Comparison of ENCODE assay signal across 15 cellular contexts in genomic region chr17:42313389-42313772, GRCh38. TPM values are rescaled to one million over a fixed set of nuclear protein-coding genes. Genes with fewer than 3 reads are reported as not detected.
DNase-seq lines count a peak whose midpoint lies in the region; ATAC-seq, FAIRE-seq and TF ChIP-seq lines count a peak whose summit lies in the region.
"Had no signal": no experiment of that assay in that cellular context is flagged by ENCODE, and none has a peak within 500 bp of the region (broad histone marks: within the 10 kb centered on the region; RNA-seq: fewer than 3 reads in every experiment).

No MANE protein-coding gene starts in this region.

- TF ChIP-seq RAD21 in H1 (IDR thresholded peaks at IDR 0.05 in 1 of 2, conservative IDR thresholded peaks at IDR 0.05 in 1 of 2; ENCODE audit: low read depth in 2 of 2, low read length in 2 of 2), result no peak

- H4K8ac ChIP-seq in H1 (ENCODE audit: extremely low read depth, insufficient read depth, low read length), result no peak overlapping the region

- TF ChIP-seq CTCF in OCI-LY3 (IDR thresholded peaks at IDR 0.05; ENCODE audit: low read depth, low read length) (no peak), H1 (IDR thresholded peaks at IDR 0.05; ENCODE audit: control extremely low read depth in 1 of 3, insufficient read depth in 1 of 3, low read depth in 1 of 3, low read length in 3 of 3) (no peak), pancreas (IDR thresholded peaks at IDR 0.05) (no peak)

- no peak overlapping the region for H2BK20ac ChIP-seq in H1 (ENCODE audit: low read length)

- no peaks in the 10 kb centered on the region for H3K9me3 Mint-ChIP-seq in activated CD4-positive, alpha-beta memory T cell treated with anti-CD3 and anti-CD28 coated beads for 36 hours
- no peaks in the 10 kb centered on the region for H3K9me3 Mint-ChIP-seq in activated CD4-positive, alpha-beta memory T cell treated with anti-CD3 and anti-CD28 coated beads, Interleukin-2, amount 10 ng/mL, durations not matched to agents 7 days and 5 days
- H3K9me3 Mint-ChIP-seq in stimulated activated naive CD8-positive, alpha-beta T cell treated with anti-CD3 and anti-CD28 coated beads, Interleukin-15, amount 100 ng/mL, for 72 hours, result no peaks in the 10 kb centered on the region
- H3K9me3 Mint-ChIP-seq: neural crest cell had no signal

- H2AFZ ChIP-seq in OCI-LY3 (ENCODE audit: low read depth, low read length) (no peak overlapping the region), H1 (ENCODE audit: low read length) (no peak overlapping the region)

- H3K27ac Mint-ChIP-seq in activated CD4-positive, alpha-beta memory T cell treated with anti-CD3 and anti-CD28 coated beads for 36 hours, result peak overlapping the region; percentile 55
- no peak overlapping the region for H3K27ac Mint-ChIP-seq in activated CD4-positive, alpha-beta memory T cell treated with anti-CD3 and anti-CD28 coated beads, Interleukin-2, amount 10 ng/mL, durations not matched to agents 7 days and 5 days
- H3K27ac Mint-ChIP-seq in stimulated activated naive CD8-positive, alpha-beta T cell treated with anti-CD3 and anti-CD28 coated beads, Interleukin-15, amount 100 ng/mL, for 72 hours, result peak overlapping the region in 1 of 2 donors; percentile 87

- no peak overlapping the region for H2BK5ac ChIP-seq in H1 (ENCODE audit: low read depth, low read length)

- no peak overlapping the region for H3K18ac ChIP-seq in H1 (ENCODE audit: extremely low read depth, low read length)

- FAIRE-seq in H1 (lab: Jason Lieb, UNC) (no peak), pancreas (lab: Jason Lieb, UNC) (no peak)
- FAIRE-seq: endometrium had no signal

- H3K79me2 ChIP-seq in OCI-LY3 (ENCODE audit: low read length) (peaks cover 4% of the 10 kb centered on the region; the same call in 1 of the 2 replicates), H1 (ENCODE audit: control insufficient read depth in 1 of 2, insufficient read depth in 2 of 2, low read length in 2 of 2) (no peaks in the 10 kb centered on the region)

- no peaks in the 10 kb centered on the region for H3K27me3 Mint-ChIP-seq in activated CD4-positive, alpha-beta memory T cell treated with anti-CD3 and anti-CD28 coated beads for 36 hours
- no peaks in the 10 kb centered on the region for H3K27me3 Mint-ChIP-seq in activated CD4-positive, alpha-beta memory T cell treated with anti-CD3 and anti-CD28 coated beads, Interleukin-2, amount 10 ng/mL, durations not matched to agents 7 days and 5 days
- H3K27me3 Mint-ChIP-seq in stimulated activated naive CD8-positive, alpha-beta T cell treated with anti-CD3 and anti-CD28 coated beads, Interleukin-15, amount 100 ng/mL, for 72 hours, result no peaks in the 10 kb centered on the region

- no peak for TF ChIP-seq POLR2A in H1 (IDR thresholded peaks at IDR 0.05; ENCODE audit: control extremely low read depth in 1 of 2, low read depth in 2 of 2, low read length in 2 of 2)

- H3K4me1 Mint-ChIP-seq in activated CD4-positive, alpha-beta memory T cell treated with anti-CD3 and anti-CD28 coated beads for 36 hours (ENCODE audit: low read depth), result peaks cover 76% of the 10 kb centered on the region
- H3K4me1 Mint-ChIP-seq in activated CD4-positive, alpha-beta memory T cell treated with anti-CD3 and anti-CD28 coated beads, Interleukin-2, amount 10 ng/mL, durations not matched to agents 7 days and 5 days, result peaks cover 60% of the 10 kb centered on the region
- peaks cover 96% of the 10 kb centered on the region for H3K4me1 Mint-ChIP-seq in stimulated activated naive CD8-positive, alpha-beta T cell treated with anti-CD3 and anti-CD28 coated beads, Interleukin-15, amount 100 ng/mL, for 72 hours

- H3K4me2 ChIP-seq in OCI-LY3 (ENCODE audit: low read length) (no peak overlapping the region; the same call in 1 of the 2 replicates), H1 (ENCODE audit: insufficient read depth in 1 of 2, low read depth in 2 of 2, low read length in 2 of 2) (no peak overlapping the region)

- 77% methylated on average over 4 of the region's 4 CpGs; no CpG with 5 or more reads in 1 of the 2 experiments for WGBS in H1 (ENCODE audit: extremely low coverage in 1 of 2, insufficient coverage in 1 of 2, insufficient read length in 1 of 2, insufficient replicate concordance in 2 of 2, low coverage in 1 of 2, low lambda C conversion rate in 2 of 2, missing lambda C conversion rate in 1 of 2), 2 experiments
- WGBS in pancreas, 2 donors, result 95 to 98% methylated on average over 4 of the region's 4 CpGs

- no peak overlapping the region for H4K91ac ChIP-seq in H1 (replicated peaks; ENCODE audit: insufficient read length, low read length)

- peak overlapping the region; percentile 87; the same call in 1 of the 2 replicates for H3K27ac ChIP-seq in OCI-LY3 (ENCODE audit: low read length)
- no peak overlapping the region for H3K27ac ChIP-seq in H1 (ENCODE audit: low read depth, low read length)
- H3K27ac ChIP-seq in pancreas, result no peak overlapping the region

- no peak overlapping the region for H3K14ac ChIP-seq in H1 (ENCODE audit: insufficient read length)

- no peak overlapping the region for H2BK120ac ChIP-seq in H1 (replicated peaks; ENCODE audit: low read depth, low read length)

- H4K5ac ChIP-seq in H1 (ENCODE audit: insufficient read length, low read depth, low read length), result no peak overlapping the region

- H2BK12ac ChIP-seq in H1 (ENCODE audit: low read depth, low read length), result peak overlapping the region; percentile 9; the same call in 1 of the 2 replicates

- DNase-seq in activated CD4-positive, alpha-beta memory T cell treated with anti-CD3 and anti-CD28 coated beads for 36 hours, result no peak
- DNase-seq in activated CD4-positive, alpha-beta memory T cell treated with anti-CD3 and anti-CD28 coated beads, Interleukin-2, amount 10 ng/mL, durations not matched to agents 7 days and 5 days, result no peak
- no peak for DNase-seq in H1 (ENCODE audit: low read depth in 1 of 2, low spot score in 2 of 2)
- DNase-seq in stimulated activated naive CD8-positive, alpha-beta T cell treated with anti-CD3 and anti-CD28 coated beads, Interleukin-15, amount 100 ng/mL, for 72 hours, result no peak
- DNase-seq in stimulated activated CD4-positive, alpha-beta T cell treated with anti-CD3 and anti-CD28 coated beads, Interleukin-2, amount 100 ng/mL, for 24 hours, result no peak
- DNase-seq in ecto neural progenitor cell (ENCODE audit: low spot score), result no peak
- DNase-seq in pancreas, result no peak
- DNase-seq: heart left ventricle, NCI-H187, NCI-H526 treated with DMSO at 0.1 percent for 48 hours, Right ventricle myocardium superior, transverse colon had no signal

- no peak overlapping the region for H2BK15ac ChIP-seq in H1 (ENCODE audit: low read length)

- H3K4me3 ChIP-seq in OCI-LY3 (ENCODE audit: low read length) (no peak overlapping the region), H1 (ENCODE audit: extremely low read depth in 1 of 4, insufficient read depth in 2 of 4, low read depth in 3 of 4, low read length in 4 of 4) (no peak overlapping the region), pancreas (no peak overlapping the region)
- H3K4me3 ChIP-seq: transverse colon had no signal

- intact Hi-C loops in activated CD4-positive, alpha-beta memory T cell treated with anti-CD3 and anti-CD28 coated beads for 36 hours (cut with micrococcal nuclease), result loop anchor here (2.0 to 5.0 kb wide), 3 partner anchors 27 to 204 kb away; no protein-coding TSS in a partner anchor
- intact Hi-C loops in pancreas (cut with DNase I), result loop anchor here in 1 of 3 donors (10.0 kb wide), 1 partner anchor 211 kb away; no protein-coding TSS in a partner anchor

- no peaks in the 10 kb centered on the region for H3K23me2 ChIP-seq in H1 (ENCODE audit: low read depth, low read length)

- TF ChIP-seq EP300 in H1 (IDR thresholded peaks at IDR 0.05; ENCODE audit: borderline replicate concordance in 1 of 2, low read depth in 2 of 2, low read length in 2 of 2), result no peak

- CTCF ChIA-PET in activated CD4-positive, alpha-beta memory T cell treated with anti-CD3 and anti-CD28 coated beads for 36 hours (lab: Charles Lee), result interaction anchor here (1.1 to 12.4 kb wide), 13 partner anchors 9 to 293 kb away, joined by 3 to 234 read pairs (median 4); partner anchors contain the start of genes NKIRAS2, STAT3 and STAT5A
- CTCF ChIA-PET in activated CD4-positive, alpha-beta memory T cell treated with anti-CD3 and anti-CD28 coated beads, Interleukin-2, amount 10 ng/mL, durations not matched to agents 7 days and 5 days (lab: Charles Lee), result interaction anchor here (0.6 to 20.0 kb wide), 14 partner anchors 9 to 264 kb away, joined by 3 to 342 read pairs (median 4); partner anchors contain the start of genes HCRT, PSMC3IP and STAT3
- CTCF ChIA-PET in H1 (lab: Charles Lee; ENCODE audit: partially characterized antibody), result interaction anchor here (0.7 to 24.6 kb wide), 17 partner anchors 9 to 293 kb away, joined by 3 to 542 read pairs (median 4); partner anchors contain the start of genes CAVIN1 and NKIRAS2

- H3K79me1 ChIP-seq in H1 (ENCODE audit: low read depth, low read length), result no peaks in the 10 kb centered on the region; the same call in 1 of the 2 replicates

- H3K9ac ChIP-seq in OCI-LY3 (ENCODE audit: low read length), result no peak overlapping the region
- no peak overlapping the region; a peak in 1 of 7 replicates for H3K9ac ChIP-seq in H1 (replicated peaks in 1 of 4; ENCODE audit: extremely low read depth in 1 of 4, low read depth in 3 of 4, low read length in 3 of 4)

- H3K4me1 ChIP-seq in OCI-LY3 (ENCODE audit: low read length) (peaks cover 88% of the 10 kb centered on the region), H1 (replicated peaks in 1 of 4; ENCODE audit: control insufficient read depth in 3 of 4, insufficient read depth in 4 of 4, low read length in 3 of 4) (peaks cover 5 to 20% (median 8%) of the 10 kb centered on the region in 4 experiments; a peak in 6 of 7 replicates), pancreas (peaks cover 0 to 7% (median 0%) of the 10 kb centered on the region in 3 donors)

- no peak overlapping the region for H3K4ac ChIP-seq in H1 (replicated peaks; ENCODE audit: insufficient read length, low read depth, low read length)

- H3K36me3 ChIP-seq in OCI-LY3 (replicated peaks; ENCODE audit: low read depth, low read length) (peaks cover 71% of the 10 kb centered on the region), H1 (ENCODE audit: control insufficient read depth in 2 of 4, insufficient read depth in 4 of 4, low read length in 3 of 4) (peaks cover 4 to 28% (median 24%) of the 10 kb centered on the region in 4 experiments; a peak in 6 of 8 replicates), pancreas (peaks cover 14 to 45% (median 15%) of the 10 kb centered on the region in 3 donors)

- H3K4me3 Mint-ChIP-seq in activated CD4-positive, alpha-beta memory T cell treated with anti-CD3 and anti-CD28 coated beads for 36 hours, result no peak overlapping the region
- no peak overlapping the region for H3K4me3 Mint-ChIP-seq in activated CD4-positive, alpha-beta memory T cell treated with anti-CD3 and anti-CD28 coated beads, Interleukin-2, amount 10 ng/mL, durations not matched to agents 7 days and 5 days
- H3K4me3 Mint-ChIP-seq in stimulated activated naive CD8-positive, alpha-beta T cell treated with anti-CD3 and anti-CD28 coated beads, Interleukin-15, amount 100 ng/mL, for 72 hours, result peak overlapping the region; percentile 25 to 84
- H3K4me3 Mint-ChIP-seq: neural crest cell had no signal

- H3K27me3 ChIP-seq in OCI-LY3 (ENCODE audit: low read depth, low read length) (no peaks in the 10 kb centered on the region), H1 (replicated peaks in 1 of 4; ENCODE audit: control insufficient read depth in 3 of 4, extremely low read depth in 1 of 4, insufficient read depth in 3 of 4, low read length in 3 of 4) (no peaks in the 10 kb centered on the region), pancreas (no peaks in the 10 kb centered on the region)
- H3K27me3 ChIP-seq: heart left ventricle, transverse colon had no signal

- POLR2A ChIA-PET in activated CD4-positive, alpha-beta memory T cell treated with anti-CD3 and anti-CD28 coated beads for 36 hours (lab: Charles Lee), result interaction anchor here (0.6 to 3.7 kb wide), 5 partner anchors 9 to 120 kb away, joined by 3 to 14 read pairs (median 4); partner anchors contain the start of gene GHDC
- POLR2A ChIA-PET in activated CD4-positive, alpha-beta memory T cell treated with anti-CD3 and anti-CD28 coated beads, Interleukin-2, amount 10 ng/mL, durations not matched to agents 7 days and 5 days (lab: Charles Lee), result interaction anchor here (0.7 to 2.8 kb wide), 13 partner anchors 18 to 143 kb away, joined by 3 to 17 read pairs (median 4); partner anchors contain the start of genes STAT3 and STAT5A
- POLR2A ChIA-PET in H1 (lab: Charles Lee; ENCODE audit: partially characterized antibody), result interaction anchor here (0.5 to 4.5 kb wide), 6 partner anchors 15 to 672 kb away, joined by 3 to 23 read pairs (median 4); partner anchors contain the start of gene STAT5B

- H3K36me3 Mint-ChIP-seq in activated CD4-positive, alpha-beta memory T cell treated with anti-CD3 and anti-CD28 coated beads for 36 hours, result peaks cover 71% of the 10 kb centered on the region
- H3K36me3 Mint-ChIP-seq in activated CD4-positive, alpha-beta memory T cell treated with anti-CD3 and anti-CD28 coated beads, Interleukin-2, amount 10 ng/mL, durations not matched to agents 7 days and 5 days (ENCODE audit: low read depth), result peaks cover 69% of the 10 kb centered on the region

- ATAC-seq in stimulated activated naive CD8-positive, alpha-beta T cell treated with anti-CD3 and anti-CD28 coated beads, Interleukin-15, amount 100 ng/mL, for 72 hours, result no peak
- ATAC-seq in pancreas, result no peak

- H3K9me3 ChIP-seq in OCI-LY3 (ENCODE audit: insufficient read depth, low read length) (no peaks in the 10 kb centered on the region), H1 (ENCODE audit: insufficient read depth in 2 of 2, low read depth in 1 of 2, low read length in 1 of 2) (no peaks in the 10 kb centered on the region), pancreas (no peaks in the 10 kb centered on the region)
- H3K9me3 ChIP-seq: heart left ventricle, transverse colon had no signal

- H3K56ac ChIP-seq in H1 (replicated peaks; ENCODE audit: insufficient read length, low read depth, low read length), result no peak overlapping the region

- no peak overlapping the region for H3K23ac ChIP-seq in H1 (ENCODE audit: insufficient read length)

- no peak overlapping the region for H2AK5ac ChIP-seq in H1 (ENCODE audit: low read depth, low read length)

- H4K20me1 ChIP-seq in OCI-LY3 (ENCODE audit: insufficient read depth, low read length), result peaks cover 40% of the 10 kb centered on the region
- peaks cover 0 to 3% of the 10 kb centered on the region in 2 experiments for H4K20me1 ChIP-seq in H1 (replicated peaks in 1 of 2; ENCODE audit: control insufficient read depth in 1 of 2, insufficient read depth in 2 of 2, low read length in 2 of 2)

RNA-seq across cellular contexts. Expression of gene STAT5A, which starts 25.1 kb away (rescaled TPM):
- total RNA-seq in activated CD4-positive, alpha-beta memory T cell treated with anti-CD3 and anti-CD28 coated beads for 36 hours, result 100 to 1,000 TPM; 211 to 215 TPM
- 10 to 100 TPM; 88.4 to 96.7 TPM for total RNA-seq in activated CD4-positive, alpha-beta memory T cell treated with anti-CD3 and anti-CD28 coated beads, Interleukin-2, amount 10 ng/mL, durations not matched to agents 7 days and 5 days
- total RNA-seq in H1 (2021; fragmentation: NEBNext Ultra II Directional; extraction: Animal tissue kit (Norgen Biotek cat#: 25700)), result 5.4 and 6.0 TPM in 2 replicates
- 4.2 and 7.9 TPM in 2 replicates for polyA plus RNA-seq in H1 (2011; rRNA removed)
- 4.2 TPM for polyA plus RNA-seq in H1 (2011; cell fraction: cytosol; rRNA removed)
- 9.8 TPM for polyA plus RNA-seq in H1 (2011; cell fraction: nucleus; rRNA removed)
- 2.3 to 7.0 TPM (median 6.0 TPM) in 4 replicates for polyA plus RNA-seq in H1 (2012, experiment 1 of 2)
- 3.0 TPM for polyA plus RNA-seq in H1 (2012, experiment 2 of 2)
- polyA plus RNA-seq in H1 (2013, experiment 1 of 2), result 3.0 TPM
- polyA plus RNA-seq in H1 (2013, experiment 2 of 2), result 3.2 TPM
- 6.1 and 12.0 TPM in 2 replicates for polyA minus RNA-seq in H1 (2011; rRNA and poly(A)+ RNA removed)
- 7.6 TPM for polyA minus RNA-seq in H1 (2011; cell fraction: cytosol; rRNA and poly(A)+ RNA removed)
- polyA minus RNA-seq in H1 (2011; cell fraction: nucleus; rRNA and poly(A)+ RNA removed), result 4.3 TPM
- 10 to 100 TPM; 13.1 to 19.8 (median 15.4) TPM for total RNA-seq in pancreas
- polyA plus RNA-seq in pancreas, result 10 to 100 TPM; 10.5 to 12.6 TPM

RNA-seq across cellular contexts. Expression of gene STAT5B, which starts 37.2 kb away (rescaled TPM):
- total RNA-seq in activated CD4-positive, alpha-beta memory T cell treated with anti-CD3 and anti-CD28 coated beads for 36 hours, result 100 to 1,000 TPM; 192 to 195 TPM
- 100 to 1,000 TPM; 163 to 171 TPM for total RNA-seq in activated CD4-positive, alpha-beta memory T cell treated with anti-CD3 and anti-CD28 coated beads, Interleukin-2, amount 10 ng/mL, durations not matched to agents 7 days and 5 days
- 43.3 and 52.6 TPM in 2 replicates for total RNA-seq in H1 (2021; fragmentation: NEBNext Ultra II Directional; extraction: Animal tissue kit (Norgen Biotek cat#: 25700))
- polyA plus RNA-seq in H1 (2011; rRNA removed), result 35.3 and 40.8 TPM in 2 replicates
- polyA plus RNA-seq in H1 (2011; cell fraction: cytosol; rRNA removed), result 43.3 TPM
- polyA plus RNA-seq in H1 (2011; cell fraction: nucleus; rRNA removed), result 59.0 TPM
- 30.5 to 36.1 TPM (median 33.9 TPM) in 4 replicates for polyA plus RNA-seq in H1 (2012, experiment 1 of 2)
- polyA plus RNA-seq in H1 (2012, experiment 2 of 2), result 19.0 TPM
- 17.7 TPM for polyA plus RNA-seq in H1 (2013, experiment 1 of 2)
- 15.8 TPM for polyA plus RNA-seq in H1 (2013, experiment 2 of 2)
- polyA minus RNA-seq in H1 (2011; rRNA and poly(A)+ RNA removed), result 43.6 and 47.2 TPM in 2 replicates
- polyA minus RNA-seq in H1 (2011; cell fraction: cytosol; rRNA and poly(A)+ RNA removed), result 28.5 TPM
- polyA minus RNA-seq in H1 (2011; cell fraction: nucleus; rRNA and poly(A)+ RNA removed), result 22.2 TPM
- total RNA-seq in pancreas, result 10 to 100 TPM; 22.6 to 27.5 (median 24.2) TPM
- 10 to 100 TPM; 17.9 to 24.3 TPM for polyA plus RNA-seq in pancreas

Comparison
In these comparisons a context has a peak if more than half of its experiments do, and no peak if none do; other contexts are left out.
1. H3K4me3 Mint-ChIP-seq: peak in stimulated activated naive CD8-positive, alpha-beta T cell treated with anti-CD3 and anti-CD28 coated beads, Interleukin-15, amount 100 ng/mL, for 72 hours (2 of 2); none in activated CD4-positive, alpha-beta memory T cell treated with anti-CD3 and anti-CD28 coated beads for 36 hours (single experiment) and activated CD4-positive, alpha-beta memory T cell treated with anti-CD3 and anti-CD28 coated beads, Interleukin-2, amount 10 ng/mL, durations not matched to agents 7 days and 5 days (single experiment).
2. RNA of gene STAT5A, which starts 25.1 kb away (total RNA-seq): 211 to 215 TPM in activated CD4-positive, alpha-beta memory T cell treated with anti-CD3 and anti-CD28 coated beads for 36 hours and 88.4 to 96.7 TPM in activated CD4-positive, alpha-beta memory T cell treated with anti-CD3 and anti-CD28 coated beads, Interleukin-2, amount 10 ng/mL, durations not matched to agents 7 days and 5 days; 13.1 to 19.8 TPM in pancreas and 5.4 to 6.0 TPM in H1; every median in the first group is over 4 times any median in the second.